ENCODE assay signal across 9 cellular contexts in the genomic region with DNA sequence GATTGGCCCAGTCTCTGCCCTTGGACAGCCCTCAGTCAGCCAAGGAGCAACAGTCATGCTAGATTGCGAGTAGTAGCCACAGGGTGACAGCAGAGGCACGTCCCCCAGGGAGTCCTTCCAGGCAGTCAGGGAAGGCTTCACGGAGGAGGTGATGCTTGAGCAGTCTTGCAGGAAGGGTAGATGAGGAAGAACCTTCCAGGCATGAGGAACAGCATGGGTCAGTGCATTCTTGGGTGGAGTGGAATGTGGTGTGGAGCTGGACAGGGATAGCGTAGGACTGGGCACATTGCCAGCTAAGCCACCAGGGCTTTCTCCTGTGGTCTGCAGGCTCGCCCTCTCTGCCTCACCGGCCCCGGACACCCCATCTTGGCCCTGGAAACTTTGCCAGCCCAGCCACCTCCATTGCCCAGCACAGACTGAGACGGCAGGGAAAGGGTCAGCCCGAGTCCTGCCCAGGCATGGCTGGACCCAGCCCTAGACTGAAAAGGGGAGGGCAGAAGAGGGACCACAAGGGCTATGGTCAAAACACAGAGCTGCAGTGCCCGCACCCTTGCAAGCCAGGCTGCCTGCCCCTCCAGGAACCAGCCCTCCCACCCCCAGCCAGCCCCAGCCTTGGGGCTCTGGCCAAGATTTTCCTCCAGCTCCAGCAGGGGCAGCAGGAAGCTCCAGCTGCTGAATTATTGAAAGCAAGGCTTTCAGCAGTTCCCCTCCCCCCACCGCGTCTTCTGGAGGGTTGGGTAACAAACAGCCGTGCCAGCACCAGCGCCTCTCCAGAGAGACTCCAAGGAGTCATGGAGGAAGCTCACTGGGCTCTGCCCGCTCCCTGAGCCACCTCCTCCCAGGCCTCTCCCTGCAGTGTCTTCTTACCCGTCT. TPM values are rescaled to one million over a fixed set of nuclear protein-coding genes. Genes with fewer than 3 reads are reported as not detected.
DNase-seq lines count a peak whose midpoint lies in the region; ATAC-seq and TF ChIP-seq lines count a peak whose summit lies in the region.
"Had no signal": no experiment of that assay in that cellular context is flagged by ENCODE, and none has a peak within 500 bp of the region (broad histone marks: within the 10 kb centered on the region; RNA-seq: fewer than 3 reads in every experiment).

No MANE protein-coding gene starts in this region.

- H3K36me3 Mint-ChIP-seq in T-helper 17 cell (ENCODE audit: low read depth): peaks cover 6% of the 10 kb centered on the region
- no peaks in the 10 kb centered on the region for H3K36me3 Mint-ChIP-seq in CD4-positive, alpha-beta T cell (ENCODE audit: low read depth)
- H3K36me3 Mint-ChIP-seq: activated naive CD8-positive, alpha-beta T cell had no signal

- no peak overlapping the region for H3K4me3 Mint-ChIP-seq in T-helper 17 cell
- H3K4me3 Mint-ChIP-seq in CD4-positive, alpha-beta T cell: no peak overlapping the region
- H3K4me3 Mint-ChIP-seq: activated naive CD8-positive, alpha-beta T cell had no signal

- TF ChIP-seq CTCF in BJ (IDR thresholded peaks at IDR 0.05; ENCODE audit: insufficient read depth, low read depth, low read length): peak; percentile 17; the same call in 1 of the 2 replicates
- TF ChIP-seq CTCF in body of pancreas (IDR thresholded peaks at IDR 0.05): no peak
- TF ChIP-seq CTCF in CD4-positive, alpha-beta T cell (IDR thresholded peaks at IDR 0.05): no peak

- H3K27ac ChIP-seq in HUES64 (ENCODE audit: low read depth, low read length) (peak overlapping the region; percentile 32; the same call in 1 of the 2 replicates), body of pancreas (no peak overlapping the region)
- no peak overlapping the region for H3K27ac ChIP-seq in CD4-positive, alpha-beta T cell (ENCODE audit: low read depth, low read length)

- 44% methylated on average over 16 of the region's 16 CpGs for WGBS in HUES64
- 13 to 32% methylated on average over 10 to 16 of the region's 16 CpGs for WGBS in body of pancreas, 2 donors

- no peak overlapping the region for H3K27ac Mint-ChIP-seq in T-helper 17 cell
- H3K27ac Mint-ChIP-seq in CD4-positive, alpha-beta T cell: no peak overlapping the region
- H3K27ac Mint-ChIP-seq: activated naive CD8-positive, alpha-beta T cell had no signal

- H3K27me3 ChIP-seq in BJ (ENCODE audit: control insufficient read depth, insufficient read depth, low read length) (peaks cover 2% of the 10 kb centered on the region), HUES64 (ENCODE audit: insufficient read depth, low read length) (no peaks in the 10 kb centered on the region), body of pancreas (no peaks in the 10 kb centered on the region)
- H3K27me3 ChIP-seq in CD4-positive, alpha-beta T cell (ENCODE audit: control insufficient read depth, insufficient read depth, low read length): peaks cover 24% of the 10 kb centered on the region

- no peak for DNase-seq in BJ (ENCODE audit: low read depth)
- peak in 3 of 4 donors; percentile 17 to 28 (median 21) for DNase-seq in body of pancreas
- DNase-seq in left kidney (ENCODE audit: low read depth, low spot score): peak; percentile 69
- DNase-seq in T-helper 17 cell: no peak
- no peak for DNase-seq in CD4-positive, alpha-beta T cell
- DNase-seq in stimulated activated naive CD4-positive, alpha-beta T cell treated with Interleukin-2 at 50 U/mL for 16 hours (lab: John Stamatoyannopoulos, UW): no peak
- no peak for DNase-seq in cardiac septum (ENCODE audit: low spot score)

- H3K36me3 ChIP-seq in BJ (ENCODE audit: control insufficient read depth, insufficient read depth, low read length) (no peaks in the 10 kb centered on the region), HUES64 (ENCODE audit: insufficient read depth, low read length) (no peaks in the 10 kb centered on the region), body of pancreas (replicated peaks in 1 of 2; ENCODE audit: insufficient read depth in 1 of 2, low read depth in 2 of 2) (no peaks in the 10 kb centered on the region)

- no peaks in the 10 kb centered on the region for H3K4me1 Mint-ChIP-seq in T-helper 17 cell
- H3K4me1 Mint-ChIP-seq in CD4-positive, alpha-beta T cell (ENCODE audit: low read depth): no peaks in the 10 kb centered on the region

- H3K4me3 ChIP-seq in BJ (ENCODE audit: low read depth, low read length): no peak overlapping the region
- H3K4me3 ChIP-seq in HUES64 (ENCODE audit: low read length): no peak overlapping the region
- no peak overlapping the region for H3K4me3 ChIP-seq in body of pancreas

- no peak for TF ChIP-seq POLR2A in body of pancreas (IDR thresholded peaks at IDR 0.05)

- ATAC-seq in body of pancreas: no peak
- ATAC-seq in T-helper 17 cell: no peak
- ATAC-seq in CD4-positive, alpha-beta T cell (ENCODE audit: poor library complexity): no peak

- H3K9ac ChIP-seq in HUES64 (ENCODE audit: low read depth, low read length): no peak overlapping the region

- H3K4me1 ChIP-seq in HUES64 (ENCODE audit: insufficient read depth, low read length) (peaks cover 33% of the 10 kb centered on the region), body of pancreas (peaks cover 5% of the 10 kb centered on the region)

- H3K27me3 Mint-ChIP-seq in T-helper 17 cell: peaks cover 57% of the 10 kb centered on the region
- peaks cover 62% of the 10 kb centered on the region for H3K27me3 Mint-ChIP-seq in CD4-positive, alpha-beta T cell

- H3K9me3 ChIP-seq in HUES64 (ENCODE audit: insufficient read depth, low read depth, low read length) (no peaks in the 10 kb centered on the region), body of pancreas (no peaks in the 10 kb centered on the region), T-helper 17 cell (ENCODE audit: control insufficient read depth, low read length, poor library complexity, severe bottlenecking) (no peaks in the 10 kb centered on the region)
- no peaks in the 10 kb centered on the region for H3K9me3 ChIP-seq in CD4-positive, alpha-beta T cell (ENCODE audit: control insufficient read depth, low read length)

- CTCF ChIA-PET in BJ (lab: Yijun Ruan, JAX): interaction anchor here (1.6 to 4.9 kb wide), 2 partner anchors 18 to 43 kb away, joined by 5 to 13 read pairs; partner anchors contain the start of gene SRRM3
- CTCF ChIA-PET in CD4-positive, alpha-beta T cell (lab: Charles Lee): no interaction called here

- intact Hi-C loops in body of pancreas (cut with DNase I): no loop called here
- intact Hi-C loops in CD4-positive, alpha-beta T cell (cut with DNase I, micrococcal nuclease): no loop called here
- intact Hi-C loops in cardiac septum (cut with DNase I): no loop called here

- POLR2A ChIA-PET in BJ (lab: Charles Lee): interaction anchor here (0.6 kb wide), 1 partner anchor 203 kb away, joined by 3 read pairs; no protein-coding TSS in a partner anchor
- POLR2A ChIA-PET in CD4-positive, alpha-beta T cell (lab: Charles Lee): no interaction called here

- no peaks in the 10 kb centered on the region for H3K9me3 Mint-ChIP-seq in CD4-positive, alpha-beta T cell

RNA-seq across cellular contexts. Expression of gene SRRM3, which starts 18.7 kb away (rescaled TPM):
- polyA plus RNA-seq in BJ (2011; rRNA removed): 0.48 and 0.80 TPM in 2 replicates
- 0.93 and 1.00 TPM in 2 replicates for polyA minus RNA-seq in BJ (2011; rRNA and poly(A)+ RNA removed)
- 7.2 TPM for polyA plus RNA-seq in HUES64 (2013, experiment 1 of 2)
- polyA plus RNA-seq in HUES64 (2013, experiment 2 of 2): 9.5 TPM
- total RNA-seq in body of pancreas: 10 to 100 TPM in 1 of 2 donors, 1 to 10 TPM in 1; 3.4 to 13.8 TPM
- total RNA-seq in T-helper 17 cell: not detected
- total RNA-seq in CD4-positive, alpha-beta T cell: not detected
- 7.6 TPM for total RNA-seq in cardiac septum

Comparison
In these comparisons a context has a peak if more than half of its experiments do, and no peak if none do; other contexts are left out.
1. DNase-seq: peak in body of pancreas (3 of 4) and left kidney (single experiment); none in BJ (single experiment), T-helper 17 cell (0 of 3), CD4-positive, alpha-beta T cell (0 of 10), stimulated activated naive CD4-positive, alpha-beta T cell treated with Interleukin-2 at 50 U/mL for 16 hours (single experiment) and cardiac septum (single experiment).